ENCODE assay signal across 1 cellular context in genomic region chr17:39153541-39154111, GRCh38.
TF ChIP-seq lines count a peak whose summit lies in the region.

No MANE protein-coding gene starts in this region.

TF ChIP-seq in K562, 482 proteins besides CTCF, POLR2A, EP300 and RAD21 (continued from another document and continues in another):
- TF ChIP-seq U2AF2 (optimal IDR thresholded peaks at IDR 0.05; ENCODE audit: low read depth, low read length) (no peak), NKRF (IDR thresholded peaks at IDR 0.05; ENCODE audit: borderline replicate concordance) (0 out of 2 replicates have a peak, but pooled peaks have one; percentile 10), ATF1 (CRISPR knock-in tag; IDR thresholded peaks at IDR 0.05) (no peak), ATF1 (tag; IDR thresholded peaks at IDR 0.05) (0 out of 2 replicates have a peak, but pooled peaks have one; percentile 8), POLR2B (IDR thresholded peaks at IDR 0.05; ENCODE audit: low read depth, partially characterized antibody) (no peak), ZNF655 (CRISPR knock-in tag; IDR thresholded peaks at IDR 0.05) (no peak), USF2 (CRISPR knock-in tag; IDR thresholded peaks at IDR 0.05) (no peak), ZNF717 (CRISPR knock-in tag; IDR thresholded peaks at IDR 0.05) (no peak), NRF1 (conservative IDR thresholded peaks at IDR 0.05 in 1 of 2, IDR thresholded peaks at IDR 0.05 in 1 of 2) (peak; percentile 83 to 85), ZNF263 (CRISPR knock-in tag; IDR thresholded peaks at IDR 0.05; ENCODE audit: borderline replicate concordance) (no peak), ZNF695 (CRISPR knock-in tag; IDR thresholded peaks at IDR 0.05) (no peak), NONO (IDR thresholded peaks at IDR 0.05; ENCODE audit: low read depth in 2 of 2, low read length in 1 of 2) (peak in 1 of 2 experiments; percentile 62; a peak in 1 of 4 replicates), ZNF592 (IDR thresholded peaks at IDR 0.05) (peak; percentile 52), BRF1 (IDR thresholded peaks at IDR 0.05; ENCODE audit: borderline replicate concordance, extremely low read depth, insufficient read length) (peak; percentile 94), NCOA4 (IDR thresholded peaks at IDR 0.05; ENCODE audit: partially characterized antibody) (peak; percentile 43), SMAD3 (CRISPR knock-in tag; conservative IDR thresholded peaks at IDR 0.05) (0 out of 2 replicates have a peak, but pooled peaks have one; percentile 20), CHD2 (IDR thresholded peaks at IDR 0.05; ENCODE audit: low read depth, low read length) (0 out of 2 replicates have a peak, but pooled peaks have one; percentile 29), TCFL5 (CRISPR knock-in tag; conservative IDR thresholded peaks at IDR 0.05) (no peak), E2F8 (IDR thresholded peaks at IDR 0.05; ENCODE audit: low read depth, partially characterized antibody) (no peak), GATAD2B (IDR thresholded peaks at IDR 0.05; ENCODE audit: borderline replicate concordance) (peak; percentile 49; the same call in 1 of the 2 replicates), NCOA1 (IDR thresholded peaks at IDR 0.05; ENCODE audit: low read depth) (0 out of 2 replicates have a peak, but pooled peaks have one; percentile 7), NBN (IDR thresholded peaks at IDR 0.05; ENCODE audit: low read depth) (0 out of 2 replicates have a peak, but pooled peaks have one; percentile 19), MEF2D (tag; conservative IDR thresholded peaks at IDR 0.05; ENCODE audit: low read depth) (no peak), BCL6 (CRISPR knock-in tag; IDR thresholded peaks at IDR 0.05) (no peak), FOXK2 (conservative IDR thresholded peaks at IDR 0.05 in 1 of 2, IDR thresholded peaks at IDR 0.05 in 1 of 2; ENCODE audit: low read depth in 2 of 2) (peak in 1 of 2 experiments; percentile 35; a peak in 1 of 4 replicates), POLR2G (IDR thresholded peaks at IDR 0.05; ENCODE audit: low read depth, low read length) (no peak), ZFP36 (IDR thresholded peaks at IDR 0.05; ENCODE audit: low read depth, low read length, partially characterized antibody) (peak; percentile 31), ZNF766 (CRISPR knock-in tag; conservative IDR thresholded peaks at IDR 0.05) (0 out of 2 replicates have a peak, but pooled peaks have one; percentile 22), SAFB2 (IDR thresholded peaks at IDR 0.05; ENCODE audit: borderline replicate concordance, low read depth, low read length, severe bottlenecking) (no peak), JUNB (CRISPR knock-in tag; conservative IDR thresholded peaks at IDR 0.05) (no peak), MCM5 (IDR thresholded peaks at IDR 0.05; ENCODE audit: low read depth) (no peak), CXXC5 (CRISPR knock-in tag; IDR thresholded peaks at IDR 0.05) (peak; percentile 18), HNRNPLL (IDR thresholded peaks at IDR 0.05; ENCODE audit: low read depth, low read length, poor library complexity, severe bottlenecking) (no peak), MAX (CRISPR knock-in tag; IDR thresholded peaks at IDR 0.05) (no peak), HMBOX1 (IDR thresholded peaks at IDR 0.05) (no peak), ATF2 (CRISPR knock-in tag; IDR thresholded peaks at IDR 0.05) (no peak), ELF1 (tag; IDR thresholded peaks at IDR 0.05) (0 out of 2 replicates have a peak, but pooled peaks have one; percentile 47), ZNF76 (CRISPR knock-in tag; IDR thresholded peaks at IDR 0.05; ENCODE audit: borderline replicate concordance) (no peak), ZMIZ1 (IDR thresholded peaks at IDR 0.05; ENCODE audit: low read depth in 2 of 2, low read length in 2 of 2) (0 out of 4 replicates have a peak, but pooled peaks of 1 of the 2 experiments have one; percentile 48), KDM2B (CRISPR knock-in tag; IDR thresholded peaks at IDR 0.05) (peak; percentile 22; the same call in 1 of the 2 replicates), CBX5 (IDR thresholded peaks at IDR 0.05; ENCODE audit: borderline replicate concordance, low read depth) (no peak), DNMT1 (IDR thresholded peaks at IDR 0.05) (no peak), ZNF140 (CRISPR knock-in tag; IDR thresholded peaks at IDR 0.05) (no peak), SMARCE1 (IDR thresholded peaks at IDR 0.05) (0 out of 2 replicates have a peak, but pooled peaks have one; percentile 2)
